Comparison of ENCODE assay signal across 1 cellular context in genomic region chr13:48570225-48570828, GRCh38.
TF ChIP-seq lines count a peak whose summit lies in the region.

No MANE protein-coding gene starts in this region.

TF ChIP-seq in SK-N-SH, 30 proteins besides CTCF, POLR2A, EP300 and RAD21 (continued from another document):
- TF ChIP-seq REST (IDR thresholded peaks at IDR 0.05; ENCODE audit: low read depth, low read length) (no peak), ZBTB33 (IDR thresholded peaks at IDR 0.05; ENCODE audit: borderline replicate concordance, low read depth) (no peak), PBX3 (IDR thresholded peaks at IDR 0.05) (no peak), CHD2 (IDR thresholded peaks at IDR 0.05; ENCODE audit: low read length, partially characterized antibody) (no peak), RFX5 (IDR thresholded peaks at IDR 0.05; ENCODE audit: low read length) (no peak)
